1 cellular context compared by ENCODE assay signal in the genomic region with DNA sequence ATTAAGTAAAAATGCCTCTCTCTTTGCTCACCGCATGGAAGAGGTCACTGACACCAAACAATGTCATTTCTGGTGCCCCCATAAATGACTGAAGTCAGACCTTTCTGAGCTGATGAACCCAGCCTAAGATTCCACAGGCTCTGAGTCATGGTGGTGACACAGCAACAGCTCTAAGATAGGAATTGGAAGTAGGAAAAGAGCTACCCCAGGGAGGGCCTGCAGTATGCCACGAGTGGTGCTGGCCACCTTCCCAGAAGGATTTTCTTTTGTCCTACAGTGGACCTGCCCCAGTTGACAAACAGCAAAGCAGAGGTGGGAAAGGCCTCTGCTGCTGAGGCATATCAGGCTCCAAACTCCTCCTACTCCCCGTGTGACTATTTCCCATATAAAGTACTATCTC.
TF ChIP-seq lines count a peak whose summit lies in the region.

No MANE protein-coding gene starts in this region.

TF ChIP-seq in SK-N-SH treated with all-trans-retinoic acid at 6 μM for 48 hours, 23 proteins besides CTCF, POLR2A, EP300 and RAD21 (continued from another document):
- TF ChIP-seq, protein P1, sequence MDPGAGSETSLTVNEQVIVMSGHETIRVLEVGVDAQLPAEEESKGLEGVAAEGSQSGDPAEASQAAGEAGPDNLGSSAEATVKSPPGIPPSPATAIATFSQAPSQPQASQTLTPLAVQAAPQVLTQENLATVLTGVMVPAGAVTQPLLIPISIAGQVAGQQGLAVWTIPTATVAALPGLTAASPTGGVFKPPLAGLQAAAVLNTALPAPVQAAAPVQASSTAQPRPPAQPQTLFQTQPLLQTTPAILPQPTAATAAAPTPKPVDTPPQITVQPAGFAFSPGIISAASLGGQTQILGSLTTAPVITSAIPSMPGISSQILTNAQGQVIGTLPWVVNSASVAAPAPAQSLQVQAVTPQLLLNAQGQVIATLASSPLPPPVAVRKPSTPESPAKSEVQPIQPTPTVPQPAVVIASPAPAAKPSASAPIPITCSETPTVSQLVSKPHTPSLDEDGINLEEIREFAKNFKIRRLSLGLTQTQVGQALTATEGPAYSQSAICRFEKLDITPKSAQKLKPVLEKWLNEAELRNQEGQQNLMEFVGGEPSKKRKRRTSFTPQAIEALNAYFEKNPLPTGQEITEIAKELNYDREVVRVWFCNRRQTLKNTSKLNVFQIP (CRISPR knock-in tag; IDR thresholded peaks at IDR 0.05; ENCODE audit: borderline replicate concordance, low read depth) = no peak
- no peak for TF ChIP-seq ZNF8 (CRISPR knock-in tag; IDR thresholded peaks at IDR 0.05)
